ENCODE assay signal across 1 cellular context in the genomic region with DNA sequence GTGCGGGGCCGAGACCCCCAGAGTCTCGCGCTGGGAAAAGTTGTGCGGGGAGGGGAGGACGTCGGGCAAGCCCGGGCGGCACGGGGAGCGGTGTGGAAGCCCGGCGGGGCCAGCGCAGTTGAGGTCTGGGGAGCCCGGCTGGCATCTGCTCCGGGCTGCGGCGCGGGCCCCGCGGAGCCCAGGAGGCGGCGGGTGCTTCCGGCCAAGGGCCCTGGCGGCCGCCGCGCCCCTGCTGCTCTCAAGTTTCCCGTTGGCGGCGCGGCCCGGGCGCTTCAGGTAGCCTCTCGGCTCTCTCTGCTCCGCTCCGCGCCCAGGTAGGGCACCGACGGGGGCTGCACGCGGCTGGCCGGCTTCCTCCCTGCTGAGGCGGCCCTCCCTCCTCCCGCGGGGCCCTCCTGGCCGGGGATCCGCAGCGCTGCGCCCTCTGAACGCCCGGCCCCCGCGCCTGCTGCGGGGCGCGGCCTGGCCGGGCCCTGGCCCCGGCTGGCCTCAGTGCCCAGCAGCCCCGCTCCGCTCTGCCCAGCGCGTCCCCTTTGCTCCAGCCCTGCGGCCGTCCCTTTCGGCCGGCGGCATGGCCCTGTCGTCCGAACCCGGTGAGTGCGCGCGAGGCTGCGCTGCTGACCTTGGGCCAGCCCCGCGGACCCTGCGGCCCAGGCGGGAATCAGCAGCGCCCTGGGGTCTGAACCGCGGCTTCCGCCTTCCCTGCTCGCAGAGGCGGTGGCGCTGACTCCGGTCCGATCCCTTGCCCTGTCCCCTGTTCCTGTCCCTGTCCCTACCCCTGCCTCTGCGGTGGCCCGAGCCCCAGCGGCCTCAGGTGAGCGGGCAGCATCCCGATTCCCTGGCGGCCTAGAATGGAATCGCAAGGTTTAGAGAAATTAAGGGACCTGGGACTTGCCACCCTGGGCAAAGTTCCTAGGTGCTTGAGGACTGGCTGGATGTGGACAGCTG.
A peak's percentile ranks its signal among the peaks of the same experiment; 100 is the strongest.
TF ChIP-seq lines count a peak whose summit lies in the region.

No MANE protein-coding gene starts in this region.

TF ChIP-seq in HepG2, 621 proteins besides CTCF, POLR2A, EP300 and RAD21 (continued from another document and continues in another):
- TF ChIP-seq, protein P1, sequence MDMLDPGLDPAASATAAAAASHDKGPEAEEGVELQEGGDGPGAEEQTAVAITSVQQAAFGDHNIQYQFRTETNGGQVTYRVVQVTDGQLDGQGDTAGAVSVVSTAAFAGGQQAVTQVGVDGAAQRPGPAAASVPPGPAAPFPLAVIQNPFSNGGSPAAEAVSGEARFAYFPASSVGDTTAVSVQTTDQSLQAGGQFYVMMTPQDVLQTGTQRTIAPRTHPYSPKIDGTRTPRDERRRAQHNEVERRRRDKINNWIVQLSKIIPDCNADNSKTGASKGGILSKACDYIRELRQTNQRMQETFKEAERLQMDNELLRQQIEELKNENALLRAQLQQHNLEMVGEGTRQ (IDR thresholded peaks at IDR 0.05; ENCODE audit: low read depth, low read length), result no peak
- TF ChIP-seq, protein P1 (CRISPR knock-in tag; IDR thresholded peaks at IDR 0.05; ENCODE audit: borderline replicate concordance), result no peak
- TF ChIP-seq PCBP1 (IDR thresholded peaks at IDR 0.05; ENCODE audit: borderline replicate concordance, low read depth, low read length) (no peak), LCORL (IDR thresholded peaks at IDR 0.05) (no peak), LCORL (CRISPR knock-in tag; IDR thresholded peaks at IDR 0.05) (no peak), NFE2L1 (CRISPR knock-in tag; IDR thresholded peaks at IDR 0.05; ENCODE audit: borderline replicate concordance) (no peak), ZNF33A (CRISPR knock-in tag; IDR thresholded peaks at IDR 0.05; ENCODE audit: borderline replicate concordance) (no peak), NFIB (CRISPR knock-in tag; IDR thresholded peaks at IDR 0.05; ENCODE audit: borderline replicate concordance) (no peak), ZSCAN21 (CRISPR knock-in tag; IDR thresholded peaks at IDR 0.05; ENCODE audit: borderline replicate concordance) (0 out of 2 replicates have a peak, but pooled peaks have one; percentile 33), ZNF160 (CRISPR knock-in tag; IDR thresholded peaks at IDR 0.05) (no peak), SRY (CRISPR knock-in tag; IDR thresholded peaks at IDR 0.05) (no peak), SNAPC2 (CRISPR knock-in tag; IDR thresholded peaks at IDR 0.05) (no peak), SNRNP70 (IDR thresholded peaks at IDR 0.05; ENCODE audit: low read depth, low read length) (no peak), ARNT2 (CRISPR knock-in tag; IDR thresholded peaks at IDR 0.05; ENCODE audit: low read depth) (0 out of 2 replicates have a peak, but pooled peaks have one; percentile 28), MLLT10 (CRISPR knock-in tag; IDR thresholded peaks at IDR 0.05) (no peak), FOXO1 (CRISPR knock-in tag; IDR thresholded peaks at IDR 0.05) (no peak), ZSCAN25 (CRISPR knock-in tag; IDR thresholded peaks at IDR 0.05) (no peak), ZMYM3 (CRISPR knock-in tag; IDR thresholded peaks at IDR 0.05) (0 out of 2 replicates have a peak, but pooled peaks have one; percentile 13), ZNF3 (CRISPR knock-in tag; IDR thresholded peaks at IDR 0.05) (no peak), KAT2B (IDR thresholded peaks at IDR 0.05; ENCODE audit: borderline replicate concordance, low read depth, low read length) (no peak), TBP (CRISPR knock-in tag; IDR thresholded peaks at IDR 0.05) (no peak), ZNF367 (CRISPR knock-in tag; IDR thresholded peaks at IDR 0.05; ENCODE audit: borderline replicate concordance) (no peak), ZNF614 (CRISPR knock-in tag; IDR thresholded peaks at IDR 0.05; ENCODE audit: borderline replicate concordance) (no peak), ZNF17 (CRISPR knock-in tag; IDR thresholded peaks at IDR 0.05) (no peak), PHF5A (CRISPR knock-in tag; IDR thresholded peaks at IDR 0.05; ENCODE audit: low read depth, unreplicated experiment) (no peak), BRCA1 (CRISPR knock-in tag; IDR thresholded peaks at IDR 0.05) (no peak)
- TF ChIP-seq, protein P2, sequence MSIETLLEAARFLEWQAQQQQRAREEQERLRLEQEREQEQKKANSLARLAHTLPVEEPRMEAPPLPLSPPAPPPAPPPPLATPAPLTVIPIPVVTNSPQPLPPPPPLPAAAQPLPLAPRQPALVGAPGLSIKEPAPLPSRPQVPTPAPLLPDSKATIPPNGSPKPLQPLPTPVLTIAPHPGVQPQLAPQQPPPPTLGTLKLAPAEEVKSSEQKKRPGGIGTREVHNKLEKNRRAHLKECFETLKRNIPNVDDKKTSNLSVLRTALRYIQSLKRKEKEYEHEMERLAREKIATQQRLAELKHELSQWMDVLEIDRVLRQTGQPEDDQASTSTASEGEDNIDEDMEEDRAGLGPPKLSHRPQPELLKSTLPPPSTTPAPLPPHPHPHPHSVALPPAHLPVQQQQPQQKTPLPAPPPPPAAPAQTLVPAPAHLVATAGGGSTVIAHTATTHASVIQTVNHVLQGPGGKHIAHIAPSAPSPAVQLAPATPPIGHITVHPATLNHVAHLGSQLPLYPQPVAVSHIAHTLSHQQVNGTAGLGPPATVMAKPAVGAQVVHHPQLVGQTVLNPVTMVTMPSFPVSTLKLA (IDR thresholded peaks at IDR 0.05), result no peak
- TF ChIP-seq, protein P3, sequence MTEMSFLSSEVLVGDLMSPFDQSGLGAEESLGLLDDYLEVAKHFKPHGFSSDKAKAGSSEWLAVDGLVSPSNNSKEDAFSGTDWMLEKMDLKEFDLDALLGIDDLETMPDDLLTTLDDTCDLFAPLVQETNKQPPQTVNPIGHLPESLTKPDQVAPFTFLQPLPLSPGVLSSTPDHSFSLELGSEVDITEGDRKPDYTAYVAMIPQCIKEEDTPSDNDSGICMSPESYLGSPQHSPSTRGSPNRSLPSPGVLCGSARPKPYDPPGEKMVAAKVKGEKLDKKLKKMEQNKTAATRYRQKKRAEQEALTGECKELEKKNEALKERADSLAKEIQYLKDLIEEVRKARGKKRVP (CRISPR knock-in tag; IDR thresholded peaks at IDR 0.05), result no peak
- TF ChIP-seq, protein P4, sequence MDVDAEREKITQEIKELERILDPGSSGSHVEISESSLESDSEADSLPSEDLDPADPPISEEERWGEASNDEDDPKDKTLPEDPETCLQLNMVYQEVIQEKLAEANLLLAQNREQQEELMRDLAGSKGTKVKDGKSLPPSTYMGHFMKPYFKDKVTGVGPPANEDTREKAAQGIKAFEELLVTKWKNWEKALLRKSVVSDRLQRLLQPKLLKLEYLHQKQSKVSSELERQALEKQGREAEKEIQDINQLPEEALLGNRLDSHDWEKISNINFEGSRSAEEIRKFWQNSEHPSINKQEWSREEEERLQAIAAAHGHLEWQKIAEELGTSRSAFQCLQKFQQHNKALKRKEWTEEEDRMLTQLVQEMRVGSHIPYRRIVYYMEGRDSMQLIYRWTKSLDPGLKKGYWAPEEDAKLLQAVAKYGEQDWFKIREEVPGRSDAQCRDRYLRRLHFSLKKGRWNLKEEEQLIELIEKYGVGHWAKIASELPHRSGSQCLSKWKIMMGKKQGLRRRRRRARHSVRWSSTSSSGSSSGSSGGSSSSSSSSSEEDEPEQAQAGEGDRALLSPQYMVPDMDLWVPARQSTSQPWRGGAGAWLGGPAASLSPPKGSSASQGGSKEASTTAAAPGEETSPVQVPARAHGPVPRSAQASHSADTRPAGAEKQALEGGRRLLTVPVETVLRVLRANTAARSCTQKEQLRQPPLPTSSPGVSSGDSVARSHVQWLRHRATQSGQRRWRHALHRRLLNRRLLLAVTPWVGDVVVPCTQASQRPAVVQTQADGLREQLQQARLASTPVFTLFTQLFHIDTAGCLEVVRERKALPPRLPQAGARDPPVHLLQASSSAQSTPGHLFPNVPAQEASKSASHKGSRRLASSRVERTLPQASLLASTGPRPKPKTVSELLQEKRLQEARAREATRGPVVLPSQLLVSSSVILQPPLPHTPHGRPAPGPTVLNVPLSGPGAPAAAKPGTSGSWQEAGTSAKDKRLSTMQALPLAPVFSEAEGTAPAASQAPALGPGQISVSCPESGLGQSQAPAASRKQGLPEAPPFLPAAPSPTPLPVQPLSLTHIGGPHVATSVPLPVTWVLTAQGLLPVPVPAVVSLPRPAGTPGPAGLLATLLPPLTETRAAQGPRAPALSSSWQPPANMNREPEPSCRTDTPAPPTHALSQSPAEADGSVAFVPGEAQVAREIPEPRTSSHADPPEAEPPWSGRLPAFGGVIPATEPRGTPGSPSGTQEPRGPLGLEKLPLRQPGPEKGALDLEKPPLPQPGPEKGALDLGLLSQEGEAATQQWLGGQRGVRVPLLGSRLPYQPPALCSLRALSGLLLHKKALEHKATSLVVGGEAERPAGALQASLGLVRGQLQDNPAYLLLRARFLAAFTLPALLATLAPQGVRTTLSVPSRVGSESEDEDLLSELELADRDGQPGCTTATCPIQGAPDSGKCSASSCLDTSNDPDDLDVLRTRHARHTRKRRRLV (CRISPR knock-in tag; IDR thresholded peaks at IDR 0.05), result no peak
- TF ChIP-seq, protein P5, sequence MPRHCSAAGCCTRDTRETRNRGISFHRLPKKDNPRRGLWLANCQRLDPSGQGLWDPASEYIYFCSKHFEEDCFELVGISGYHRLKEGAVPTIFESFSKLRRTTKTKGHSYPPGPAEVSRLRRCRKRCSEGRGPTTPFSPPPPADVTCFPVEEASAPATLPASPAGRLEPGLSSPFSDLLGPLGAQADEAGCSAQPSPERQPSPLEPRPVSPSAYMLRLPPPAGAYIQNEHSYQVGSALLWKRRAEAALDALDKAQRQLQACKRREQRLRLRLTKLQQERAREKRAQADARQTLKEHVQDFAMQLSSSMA (CRISPR knock-in tag; IDR thresholded peaks at IDR 0.05), result no peak
- TF ChIP-seq, protein P6, sequence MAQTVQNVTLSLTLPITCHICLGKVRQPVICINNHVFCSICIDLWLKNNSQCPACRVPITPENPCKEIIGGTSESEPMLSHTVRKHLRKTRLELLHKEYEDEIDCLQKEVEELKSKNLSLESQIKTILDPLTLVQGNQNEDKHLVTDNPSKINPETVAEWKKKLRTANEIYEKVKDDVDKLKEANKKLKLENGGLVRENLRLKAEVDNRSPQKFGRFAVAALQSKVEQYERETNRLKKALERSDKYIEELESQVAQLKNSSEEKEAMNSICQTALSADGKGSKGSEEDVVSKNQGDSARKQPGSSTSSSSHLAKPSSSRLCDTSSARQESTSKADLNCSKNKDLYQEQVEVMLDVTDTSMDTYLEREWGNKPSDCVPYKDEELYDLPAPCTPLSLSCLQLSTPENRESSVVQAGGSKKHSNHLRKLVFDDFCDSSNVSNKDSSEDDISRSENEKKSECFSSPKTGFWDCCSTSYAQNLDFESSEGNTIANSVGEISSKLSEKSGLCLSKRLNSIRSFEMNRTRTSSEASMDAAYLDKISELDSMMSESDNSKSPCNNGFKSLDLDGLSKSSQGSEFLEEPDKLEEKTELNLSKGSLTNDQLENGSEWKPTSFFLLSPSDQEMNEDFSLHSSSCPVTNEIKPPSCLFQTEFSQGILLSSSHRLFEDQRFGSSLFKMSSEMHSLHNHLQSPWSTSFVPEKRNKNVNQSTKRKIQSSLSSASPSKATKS (CRISPR knock-in tag; IDR thresholded peaks at IDR 0.05), result no peak
- TF ChIP-seq, protein P7, sequence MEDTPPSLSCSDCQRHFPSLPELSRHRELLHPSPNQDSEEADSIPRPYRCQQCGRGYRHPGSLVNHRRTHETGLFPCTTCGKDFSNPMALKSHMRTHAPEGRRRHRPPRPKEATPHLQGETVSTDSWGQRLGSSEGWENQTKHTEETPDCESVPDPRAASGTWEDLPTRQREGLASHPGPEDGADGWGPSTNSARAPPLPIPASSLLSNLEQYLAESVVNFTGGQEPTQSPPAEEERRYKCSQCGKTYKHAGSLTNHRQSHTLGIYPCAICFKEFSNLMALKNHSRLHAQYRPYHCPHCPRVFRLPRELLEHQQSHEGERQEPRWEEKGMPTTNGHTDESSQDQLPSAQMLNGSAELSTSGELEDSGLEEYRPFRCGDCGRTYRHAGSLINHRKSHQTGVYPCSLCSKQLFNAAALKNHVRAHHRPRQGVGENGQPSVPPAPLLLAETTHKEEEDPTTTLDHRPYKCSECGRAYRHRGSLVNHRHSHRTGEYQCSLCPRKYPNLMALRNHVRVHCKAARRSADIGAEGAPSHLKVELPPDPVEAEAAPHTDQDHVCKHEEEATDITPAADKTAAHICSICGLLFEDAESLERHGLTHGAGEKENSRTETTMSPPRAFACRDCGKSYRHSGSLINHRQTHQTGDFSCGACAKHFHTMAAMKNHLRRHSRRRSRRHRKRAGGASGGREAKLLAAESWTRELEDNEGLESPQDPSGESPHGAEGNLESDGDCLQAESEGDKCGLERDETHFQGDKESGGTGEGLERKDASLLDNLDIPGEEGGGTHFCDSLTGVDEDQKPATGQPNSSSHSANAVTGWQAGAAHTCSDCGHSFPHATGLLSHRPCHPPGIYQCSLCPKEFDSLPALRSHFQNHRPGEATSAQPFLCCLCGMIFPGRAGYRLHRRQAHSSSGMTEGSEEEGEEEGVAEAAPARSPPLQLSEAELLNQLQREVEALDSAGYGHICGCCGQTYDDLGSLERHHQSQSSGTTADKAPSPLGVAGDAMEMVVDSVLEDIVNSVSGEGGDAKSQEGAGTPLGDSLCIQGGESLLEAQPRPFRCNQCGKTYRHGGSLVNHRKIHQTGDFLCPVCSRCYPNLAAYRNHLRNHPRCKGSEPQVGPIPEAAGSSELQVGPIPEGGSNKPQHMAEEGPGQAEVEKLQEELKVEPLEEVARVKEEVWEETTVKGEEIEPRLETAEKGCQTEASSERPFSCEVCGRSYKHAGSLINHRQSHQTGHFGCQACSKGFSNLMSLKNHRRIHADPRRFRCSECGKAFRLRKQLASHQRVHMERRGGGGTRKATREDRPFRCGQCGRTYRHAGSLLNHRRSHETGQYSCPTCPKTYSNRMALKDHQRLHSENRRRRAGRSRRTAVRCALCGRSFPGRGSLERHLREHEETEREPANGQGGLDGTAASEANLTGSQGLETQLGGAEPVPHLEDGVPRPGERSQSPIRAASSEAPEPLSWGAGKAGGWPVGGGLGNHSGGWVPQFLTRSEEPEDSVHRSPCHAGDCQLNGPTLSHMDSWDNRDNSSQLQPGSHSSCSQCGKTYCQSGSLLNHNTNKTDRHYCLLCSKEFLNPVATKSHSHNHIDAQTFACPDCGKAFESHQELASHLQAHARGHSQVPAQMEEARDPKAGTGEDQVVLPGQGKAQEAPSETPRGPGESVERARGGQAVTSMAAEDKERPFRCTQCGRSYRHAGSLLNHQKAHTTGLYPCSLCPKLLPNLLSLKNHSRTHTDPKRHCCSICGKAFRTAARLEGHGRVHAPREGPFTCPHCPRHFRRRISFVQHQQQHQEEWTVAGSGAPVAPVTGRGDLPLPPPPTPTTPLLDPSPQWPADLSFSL (CRISPR knock-in tag; IDR thresholded peaks at IDR 0.05), result no peak
- TF ChIP-seq, protein P8, sequence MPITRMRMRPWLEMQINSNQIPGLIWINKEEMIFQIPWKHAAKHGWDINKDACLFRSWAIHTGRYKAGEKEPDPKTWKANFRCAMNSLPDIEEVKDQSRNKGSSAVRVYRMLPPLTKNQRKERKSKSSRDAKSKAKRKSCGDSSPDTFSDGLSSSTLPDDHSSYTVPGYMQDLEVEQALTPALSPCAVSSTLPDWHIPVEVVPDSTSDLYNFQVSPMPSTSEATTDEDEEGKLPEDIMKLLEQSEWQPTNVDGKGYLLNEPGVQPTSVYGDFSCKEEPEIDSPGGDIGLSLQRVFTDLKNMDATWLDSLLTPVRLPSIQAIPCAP (CRISPR knock-in tag; IDR thresholded peaks at IDR 0.05; ENCODE audit: low read depth), result no peak
